ENCODE assay signal across 20 cellular contexts in genomic region chr21:43957629-43958362, GRCh38. TPM values are rescaled to one million over a fixed set of nuclear protein-coding genes. Genes with fewer than 3 reads are reported as not detected.
A peak's percentile ranks its signal among the peaks of the same experiment; 100 is the strongest.
DNase-seq lines count a peak whose midpoint lies in the region; FAIRE-seq and TF ChIP-seq lines count a peak whose summit lies in the region.
"Had no signal": no experiment of that assay in that cellular context is flagged by ENCODE, and none has a peak within 500 bp of the region (broad histone marks: within the 10 kb centered on the region; RNA-seq: fewer than 3 reads in every experiment).

No MANE protein-coding gene starts in this region.

- WGBS in mesenchymal stem cell = 79% methylated on average over 20 of the region's 21 CpGs

- H3K9me3 ChIP-seq in BLaER1 (no peaks in the 10 kb centered on the region), mesenchymal stem cell (ENCODE audit: control insufficient read depth, low read length) (no peaks in the 10 kb centered on the region)
- H3K9me3 ChIP-seq: right atrium auricular region, SK-N-SH, suprapubic skin had no signal

- peak overlapping the region; percentile 90 for H4K91ac ChIP-seq in mesenchymal stem cell (ENCODE audit: low read length)

- H3K36me3 ChIP-seq in BLaER1 (peaks cover 30% of the 10 kb centered on the region), mesenchymal stem cell (ENCODE audit: control insufficient read depth in 1 of 2, insufficient read depth in 2 of 2, low read depth in 1 of 2, low read length in 2 of 2) (peaks cover 23 to 39% of the 10 kb centered on the region in 2 experiments)

- H3K9me3 Mint-ChIP-seq in osteocyte (ENCODE audit: unreplicated experiment) = no peaks in the 10 kb centered on the region
- H3K9me3 Mint-ChIP-seq: activated CD4-positive, alpha-beta memory T cell treated with anti-CD3 and anti-CD28 coated beads, Interleukin-2, amount 10 ng/mL, durations not matched to agents 7 days and 5 days had no signal

- H2BK15ac ChIP-seq in mesenchymal stem cell (ENCODE audit: low read depth, poor library complexity, severe bottlenecking) = no peak overlapping the region

- H3K18ac ChIP-seq in mesenchymal stem cell (ENCODE audit: low read depth in 1 of 2, low read length in 2 of 2) = peak overlapping the region in 1 of 2 experiments; percentile 4

- H3K4me2 ChIP-seq in BLaER1 (peak overlapping the region; percentile 95), mesenchymal stem cell (ENCODE audit: low read length, poor library complexity, severe bottlenecking) (no peak overlapping the region)
- H3K4me2 ChIP-seq: SK-N-SH had no signal

- H2BK120ac ChIP-seq in mesenchymal stem cell (ENCODE audit: low read depth, low read length) = no peak overlapping the region

- H3K4me3 ChIP-seq in BLaER1 (peak overlapping the region; percentile 54), mesenchymal stem cell (ENCODE audit: insufficient read depth in 1 of 2, low read depth in 1 of 2, low read length in 2 of 2) (peak overlapping the region in 1 of 2 experiments; percentile 34)
- H3K4me3 ChIP-seq: right atrium auricular region, suprapubic skin had no signal

- H3K27me3 ChIP-seq in BLaER1 = peaks cover 50% of the 10 kb centered on the region
- H3K27me3 ChIP-seq in mesenchymal stem cell (ENCODE audit: control insufficient read depth in 1 of 2, insufficient read depth in 1 of 2, low read length in 2 of 2) = no peaks in the 10 kb centered on the region
- H3K27me3 ChIP-seq: right atrium auricular region, suprapubic skin had no signal

- H2BK12ac ChIP-seq in mesenchymal stem cell (ENCODE audit: low read length in 2 of 2) = peak overlapping the region in 1 of 2 experiments; percentile 50

- no peak overlapping the region for H2AFZ ChIP-seq in mesenchymal stem cell (ENCODE audit: low read depth, low read length)

- no peak overlapping the region for H3K4me3 Mint-ChIP-seq in osteocyte (ENCODE audit: unreplicated experiment)
- H3K4me3 Mint-ChIP-seq: activated CD4-positive, alpha-beta memory T cell treated with anti-CD3 and anti-CD28 coated beads, Interleukin-2, amount 10 ng/mL, durations not matched to agents 7 days and 5 days; immature natural killer cell; WTC11 had no signal

- peaks cover 71% of the 10 kb centered on the region for H3K4me1 ChIP-seq in BLaER1
- H3K4me1 ChIP-seq in mesenchymal stem cell (ENCODE audit: control insufficient read depth, insufficient read depth, low read depth, low read length) = peaks cover 27% of the 10 kb centered on the region
- H3K4me1 ChIP-seq: suprapubic skin had no signal

- H3K79me1 ChIP-seq in mesenchymal stem cell (replicated peaks; ENCODE audit: low read length, poor library complexity, severe bottlenecking) = peaks cover 35% of the 10 kb centered on the region

- H3K27ac ChIP-seq in BLaER1 = no peak overlapping the region
- no peak overlapping the region for H3K27ac ChIP-seq in mesenchymal stem cell (ENCODE audit: low read length, poor library complexity, severe bottlenecking)
- H3K27ac ChIP-seq: suprapubic skin had no signal

- no peak for TF ChIP-seq CTCF in osteocyte (IDR thresholded peaks at IDR 0.05)

- peak; percentile 26 for FAIRE-seq in GM19239 (lab: Jason Lieb, UNC)
- FAIRE-seq: G401.6 had no signal

- H4K8ac ChIP-seq in mesenchymal stem cell (ENCODE audit: low read length) = no peak overlapping the region

- peak overlapping the region in 1 of 2 experiments; percentile 72 for H3K14ac ChIP-seq in mesenchymal stem cell (ENCODE audit: low read length in 2 of 2)

- no peak overlapping the region for H3K23ac ChIP-seq in mesenchymal stem cell (ENCODE audit: low read length in 2 of 2)

- peak overlapping the region in 1 of 2 experiments; percentile 61 for H3K4ac ChIP-seq in mesenchymal stem cell (ENCODE audit: low read depth in 1 of 2, low read length in 2 of 2)

- H3K36me3 Mint-ChIP-seq in osteocyte (ENCODE audit: unreplicated experiment) = peaks cover 18% of the 10 kb centered on the region
- H3K36me3 Mint-ChIP-seq: WTC11 had no signal

- peaks cover 7% of the 10 kb centered on the region for H3K4me1 Mint-ChIP-seq in osteocyte (ENCODE audit: unreplicated experiment)
- H3K4me1 Mint-ChIP-seq: WTC11 had no signal

- no peak overlapping the region for H3K27ac Mint-ChIP-seq in osteocyte (ENCODE audit: unreplicated experiment)
- H3K27ac Mint-ChIP-seq: activated CD4-positive, alpha-beta memory T cell treated with anti-CD3 and anti-CD28 coated beads, Interleukin-2, amount 10 ng/mL, durations not matched to agents 7 days and 5 days; immature natural killer cell; WTC11 had no signal

- H2BK5ac ChIP-seq in mesenchymal stem cell (ENCODE audit: low read depth, low read length, poor library complexity, severe bottlenecking) = no peak overlapping the region

- DNase-seq in GM19239 (ENCODE audit: insufficient read length, low spot score) (peak; percentile 33), NCI-H2171 (lab: John Stamatoyannopoulos, UW) (peak; percentile 67), mesenchymal stem cell (no peak), osteocyte (ENCODE audit: extremely low spot score, unreplicated experiment) (no peak), DMS 273 (lab: John Stamatoyannopoulos, UW; ENCODE audit: unreplicated experiment) (no peak), NCI-H774 (lab: John Stamatoyannopoulos, UW) (no peak), NCI-H446 (lab: John Stamatoyannopoulos, UW) (no peak)
- DNase-seq: activated T-cell treated with anti-CD3 and anti-CD28 coated beads, Interleukin-2, amount 50 U/mL, for 1 hour; dermis blood vessel endothelial cell; Karpas-422; NCI-H1048; NCI-H1930; SK-N-SH had no signal

- H3K9ac ChIP-seq in BLaER1 (no peak overlapping the region), mesenchymal stem cell (ENCODE audit: low read length) (no peak overlapping the region)
- H3K9ac ChIP-seq: SK-N-SH had no signal

- no peak overlapping the region for H2AK5ac ChIP-seq in mesenchymal stem cell (ENCODE audit: low read length, severe bottlenecking)

- peaks cover 94% of the 10 kb centered on the region for H4K20me1 ChIP-seq in BLaER1

- no peaks in the 10 kb centered on the region for H3K27me3 Mint-ChIP-seq in osteocyte (ENCODE audit: unreplicated experiment)
- H3K27me3 Mint-ChIP-seq: activated CD4-positive, alpha-beta memory T cell treated with anti-CD3 and anti-CD28 coated beads, Interleukin-2, amount 10 ng/mL, durations not matched to agents 7 days and 5 days had no signal

RNA-seq across cellular contexts. Expression of gene TRAPPC10, which starts 54.3 kb away (rescaled TPM):
- 17.2 TPM for polyA plus RNA-seq in mesenchymal stem cell (2013, experiment 1 of 2)
- polyA plus RNA-seq in mesenchymal stem cell (2013, experiment 2 of 2) = 17.3 TPM
- 41.7 and 46.1 TPM in 2 replicates for total RNA-seq in osteocyte

Comparison
In these comparisons a context has a peak if more than half of its experiments do, and no peak if none do; other contexts are left out.
1. DNase-seq: peak in GM19239 (single experiment) and NCI-H2171 (single experiment); none in mesenchymal stem cell (single experiment), osteocyte (single experiment), DMS 273 (single experiment), NCI-H774 (single experiment) and NCI-H446 (0 of 2).